19 cellular contexts compared by ENCODE assay signal in the genomic region with DNA sequence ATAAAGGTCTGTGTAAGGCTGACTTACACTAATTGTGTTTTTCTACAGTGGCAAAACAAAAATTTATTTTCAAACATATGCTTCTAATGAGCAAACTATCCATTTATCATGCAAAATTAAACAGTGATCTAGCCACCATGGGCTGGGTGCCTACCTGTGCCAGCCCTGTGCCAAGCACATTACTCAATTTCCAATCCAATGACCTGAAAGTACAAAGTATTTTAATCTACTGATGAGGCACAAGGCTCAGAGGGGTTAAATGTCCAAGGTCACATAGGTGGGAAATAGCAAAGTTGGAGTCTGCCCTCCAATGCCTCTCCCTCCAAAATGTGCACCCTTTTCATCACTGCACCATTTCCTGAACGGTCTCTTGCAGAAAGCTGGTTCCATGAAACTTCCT.
DNase-seq lines count a peak whose midpoint lies in the region; ATAC-seq, FAIRE-seq and TF ChIP-seq lines count a peak whose summit lies in the region.
"Had no signal": no experiment of that assay in that cellular context is flagged by ENCODE, and none has a peak within 500 bp of the region (broad histone marks: within the 10 kb centered on the region; RNA-seq: fewer than 3 reads in every experiment).

No MANE protein-coding gene starts in this region.

- H3K4me3 ChIP-seq in A549 (no peak overlapping the region), esophagus muscularis mucosa (no peak overlapping the region), right lobe of liver (no peak overlapping the region)
- H3K4me3 ChIP-seq: GM23338 had no signal

- peaks cover 47% of the 10 kb centered on the region for H3K4me1 Mint-ChIP-seq in activated T-cell treated with anti-CD3 and anti-CD28 coated beads, Interleukin-2, amount 50 U/mL, for 24 hours (ENCODE audit: low read depth)

- H3K27ac ChIP-seq in A549 (peak overlapping the region; percentile 2 to 74; a peak in 4 of 6 replicates), esophagus muscularis mucosa (replicated peaks in 1 of 4) (peak overlapping the region; percentile 14 to 85 (median 33)), right lobe of liver (no peak overlapping the region)

- no peak overlapping the region for H3K4me3 Mint-ChIP-seq in activated T-cell treated with anti-CD3 and anti-CD28 coated beads, Interleukin-2, amount 50 U/mL, for 24 hours
- H3K4me3 Mint-ChIP-seq: CD4-positive, alpha-beta memory T cell; GM23338; H9 had no signal

- no peaks in the 10 kb centered on the region for H3K27me3 ChIP-seq in esophagus muscularis mucosa
- no peaks in the 10 kb centered on the region for H3K27me3 ChIP-seq in right lobe of liver

- H3K36me3 Mint-ChIP-seq in activated T-cell treated with anti-CD3 and anti-CD28 coated beads, Interleukin-2, amount 50 U/mL, for 24 hours (ENCODE audit: low read depth): no peaks in the 10 kb centered on the region

- no peaks in the 10 kb centered on the region for H3K27me3 Mint-ChIP-seq in activated T-cell treated with anti-CD3 and anti-CD28 coated beads, Interleukin-2, amount 50 U/mL, for 24 hours
- H3K27me3 Mint-ChIP-seq: CD4-positive, alpha-beta memory T cell had no signal

- POLR2A ChIA-PET in A549 (lab: Yijun Ruan, JAX): no interaction called here

- TF ChIP-seq EP300 in A549 (IDR thresholded peaks at IDR 0.05): no peak
- no peak for TF ChIP-seq EP300 in esophagus muscularis mucosa (IDR thresholded peaks at IDR 0.05)

- TF ChIP-seq CTCF in A549 (IDR thresholded peaks at IDR 0.05) (no peak), esophagus muscularis mucosa (IDR thresholded peaks at IDR 0.05) (no peak), right lobe of liver (IDR thresholded peaks at IDR 0.05) (no peak)

- FAIRE-seq in A549 (lab: Jason Lieb, UNC): no peak
- FAIRE-seq: GM12891, GM18507 had no signal

- intact Hi-C loops in esophagus muscularis mucosa (cut with DNase I): no loop called here
- intact Hi-C loops in right lobe of liver (cut with DNase I): no loop called here

- no peak for TF ChIP-seq RAD21 in A549 (conservative IDR thresholded peaks at IDR 0.05 in 1 of 2, IDR thresholded peaks at IDR 0.05 in 1 of 2)

- no peaks in the 10 kb centered on the region for H3K9me3 Mint-ChIP-seq in activated T-cell treated with anti-CD3 and anti-CD28 coated beads, Interleukin-2, amount 50 U/mL, for 24 hours
- H3K9me3 Mint-ChIP-seq: CD4-positive, alpha-beta memory T cell; GM23338 had no signal

- H3K4me2 ChIP-seq in A549: no peak overlapping the region
- H3K4me2 ChIP-seq: GM23338 had no signal

- H3K36me3 ChIP-seq in esophagus muscularis mucosa (no peaks in the 10 kb centered on the region), right lobe of liver (no peaks in the 10 kb centered on the region)

- H3K9me3 ChIP-seq in A549: no peaks in the 10 kb centered on the region
- H3K9me3 ChIP-seq in esophagus muscularis mucosa: no peaks in the 10 kb centered on the region
- H3K9me3 ChIP-seq in right lobe of liver: no peaks in the 10 kb centered on the region

- H3K27ac Mint-ChIP-seq in activated T-cell treated with anti-CD3 and anti-CD28 coated beads, Interleukin-2, amount 50 U/mL, for 24 hours: no peak overlapping the region
- H3K27ac Mint-ChIP-seq: GM23338 had no signal

- 95% methylated on average over 1 of the region's 1 CpG for WGBS in A549 (ENCODE audit: missing lambda C conversion rate)
- WGBS in esophagus muscularis mucosa: 86% methylated on average over 1 of the region's 1 CpG
- WGBS in right lobe of liver (ENCODE audit: insufficient coverage, low coverage, low lambda C conversion rate, missing lambda C conversion rate): 43% methylated on average over 1 of the region's 1 CpG

- ATAC-seq in A549 (no peak), right lobe of liver (peak in 3 of 4 donors; percentile 59 to 70 (median 67)), HG03097 (IDR thresholded peaks at IDR 0.05; ENCODE audit: low FRiP score, unreplicated experiment) (no peak)
- ATAC-seq: GM23338, HCT116 had no signal

- peaks cover 34% of the 10 kb centered on the region for H3K4me1 ChIP-seq in A549
- H3K4me1 ChIP-seq in esophagus muscularis mucosa: peaks cover 2 to 77% (median 73%) of the 10 kb centered on the region in 4 donors
- H3K4me1 ChIP-seq in right lobe of liver: no peaks in the 10 kb centered on the region

- TF ChIP-seq POLR2A in A549 (IDR thresholded peaks at IDR 0.05; ENCODE audit: low read length) (no peak), esophagus muscularis mucosa (IDR thresholded peaks at IDR 0.05; ENCODE audit: low read depth) (no peak), right lobe of liver (IDR thresholded peaks at IDR 0.05) (no peak)

- no peak for DNase-seq in A549 (ENCODE audit: low read depth in 1 of 2, low spot score in 1 of 2)
- no peak for DNase-seq in esophagus muscularis mucosa (ENCODE audit: extremely low spot score)
- DNase-seq in right lobe of liver: no peak
- DNase-seq in kidney tubule cell (ENCODE audit: low spot score): no peak
- DNase-seq in activated T-cell treated with anti-CD3 and anti-CD28 coated beads, Interleukin-2, amount 50 U/mL, for 24 hours: no peak
- DNase-seq: 8988T; C1 segment of cervical spinal cord; Calu3; CD4-positive, alpha-beta memory T cell; COR-L47; DMS53; DMS79 treated with DMSO at 0.1 percent for 48 hours; GF-D8; H9 had no signal

- CTCF ChIA-PET in A549 (lab: Yijun Ruan, JAX): no interaction called here

TF ChIP-seq in A549, 52 proteins besides CTCF, POLR2A, EP300 and RAD21:
- TF ChIP-seq NR3C1 (IDR thresholded peaks at IDR 0.05) (no peak), FOXS1 (CRISPR knock-in tag; IDR thresholded peaks at IDR 0.05) (no peak), PHF8 (IDR thresholded peaks at IDR 0.05; ENCODE audit: borderline replicate concordance, low read depth) (no peak), HOXA7 (CRISPR knock-in tag; IDR thresholded peaks at IDR 0.05) (no peak), NFE2L2 (conservative IDR thresholded peaks at IDR 0.05; ENCODE audit: low read length) (no peak), CHD2 (IDR thresholded peaks at IDR 0.05; ENCODE audit: low read length, partially characterized antibody) (no peak), HDAC2 (IDR thresholded peaks at IDR 0.05) (no peak), MYC (IDR thresholded peaks at IDR 0.05; ENCODE audit: borderline replicate concordance, low read length) (no peak), JUN (IDR thresholded peaks at IDR 0.05) (no peak), TFCP2L1 (CRISPR knock-in tag; IDR thresholded peaks at IDR 0.05) (no peak), KDM1A (IDR thresholded peaks at IDR 0.05; ENCODE audit: low read depth) (no peak), KDM5A (IDR thresholded peaks at IDR 0.05) (no peak), HOXB5 (CRISPR knock-in tag; IDR thresholded peaks at IDR 0.05) (no peak), GATA3 (IDR thresholded peaks at IDR 0.05; ENCODE audit: borderline replicate concordance) (no peak), SMC3 (IDR thresholded peaks at IDR 0.05) (no peak), RFX5 (IDR thresholded peaks at IDR 0.05) (no peak), HOXB13 (CRISPR knock-in tag; IDR thresholded peaks at IDR 0.05; ENCODE audit: low read depth) (no peak)
- TF ChIP-seq, protein P1, sequence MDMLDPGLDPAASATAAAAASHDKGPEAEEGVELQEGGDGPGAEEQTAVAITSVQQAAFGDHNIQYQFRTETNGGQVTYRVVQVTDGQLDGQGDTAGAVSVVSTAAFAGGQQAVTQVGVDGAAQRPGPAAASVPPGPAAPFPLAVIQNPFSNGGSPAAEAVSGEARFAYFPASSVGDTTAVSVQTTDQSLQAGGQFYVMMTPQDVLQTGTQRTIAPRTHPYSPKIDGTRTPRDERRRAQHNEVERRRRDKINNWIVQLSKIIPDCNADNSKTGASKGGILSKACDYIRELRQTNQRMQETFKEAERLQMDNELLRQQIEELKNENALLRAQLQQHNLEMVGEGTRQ (IDR thresholded peaks at IDR 0.05): no peak
- TF ChIP-seq, protein P2, sequence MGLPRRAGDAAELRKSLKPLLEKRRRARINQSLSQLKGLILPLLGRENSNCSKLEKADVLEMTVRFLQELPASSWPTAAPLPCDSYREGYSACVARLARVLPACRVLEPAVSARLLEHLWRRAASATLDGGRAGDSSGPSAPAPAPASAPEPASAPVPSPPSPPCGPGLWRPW (IDR thresholded peaks at IDR 0.05): no peak

Comparison
In these comparisons a context has a peak if more than half of its experiments do, and no peak if none do; other contexts are left out.
1. ATAC-seq: peak in right lobe of liver (3 of 4); none in A549 (0 of 2) and HG03097 (single experiment).
2. H3K27ac ChIP-seq: peak in A549 (2 of 2) and esophagus muscularis mucosa (4 of 4); none in right lobe of liver (0 of 3).